ENCODE assay signal across 1 cellular context in the genomic region with DNA sequence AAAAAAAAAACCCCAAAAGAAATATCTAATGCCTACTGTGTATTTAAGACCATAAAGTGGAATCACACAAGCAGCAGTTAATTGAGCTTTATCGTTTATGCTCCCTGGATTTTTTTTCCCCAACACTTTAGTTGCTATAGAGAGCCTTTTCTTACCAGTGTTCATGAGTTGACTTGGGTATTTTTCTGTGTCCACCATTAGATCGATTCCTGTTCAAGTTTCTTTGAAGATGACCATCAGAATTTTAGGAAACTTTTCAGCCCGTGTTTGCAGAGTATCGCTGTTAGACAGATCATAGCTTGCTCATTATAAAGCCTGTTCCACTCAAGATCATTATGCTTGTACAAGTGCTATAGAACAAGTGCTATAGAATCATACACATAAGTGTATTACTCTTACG.
A peak's percentile ranks its signal among the peaks of the same experiment; 100 is the strongest.
TF ChIP-seq lines count a peak whose summit lies in the region.

No MANE protein-coding gene starts in this region.

TF ChIP-seq in GM12878, 131 proteins besides CTCF, POLR2A, EP300 and RAD21:
- TF ChIP-seq NFIC (IDR thresholded peaks at IDR 0.05; ENCODE audit: low read depth, low read length) = no peak
- TF ChIP-seq GABPA (IDR thresholded peaks at IDR 0.05; ENCODE audit: low read depth) = no peak
- TF ChIP-seq NFYA (IDR thresholded peaks at IDR 0.05; ENCODE audit: borderline replicate concordance, low read depth, low read length) = no peak
- TF ChIP-seq FOXM1 (IDR thresholded peaks at IDR 0.05; ENCODE audit: low read depth, low read length) = no peak
- no peak for TF ChIP-seq ZNF592 (IDR thresholded peaks at IDR 0.05)
- TF ChIP-seq BMI1 (IDR thresholded peaks at IDR 0.05; ENCODE audit: borderline replicate concordance) = 0 out of 2 replicates have a peak, but pooled peaks have one; percentile 8
